9 cellular contexts compared by ENCODE assay signal in genomic region chr2:219029829-219030165, GRCh38. TPM values are rescaled to one million over a fixed set of nuclear protein-coding genes. Genes with fewer than 3 reads are reported as not detected.
DNase-seq lines count a peak whose midpoint lies in the region; ATAC-seq, FAIRE-seq and TF ChIP-seq lines count a peak whose summit lies in the region.
"Had no signal": no experiment of that assay in that cellular context is flagged by ENCODE, and none has a peak within 500 bp of the region (broad histone marks: within the 10 kb centered on the region; RNA-seq: fewer than 3 reads in every experiment).

No MANE protein-coding gene starts in this region.

- H3K9me3 ChIP-seq in astrocyte (ENCODE audit: insufficient read depth, low read depth, low read length), result no peaks in the 10 kb centered on the region
- H3K9me3 ChIP-seq in smooth muscle cell (replicated peaks; ENCODE audit: low read depth), result no peaks in the 10 kb centered on the region

- 50% methylated on average over 9 of the region's 9 CpGs for WGBS in smooth muscle cell (ENCODE audit: low lambda C conversion rate)

- H3K9ac ChIP-seq in astrocyte (ENCODE audit: low read length), result no peak overlapping the region
- no peak overlapping the region for H3K9ac ChIP-seq in smooth muscle cell (ENCODE audit: low read depth)

- H3K79me2 ChIP-seq in astrocyte (ENCODE audit: insufficient read depth, low read length) (no peaks in the 10 kb centered on the region), smooth muscle cell (ENCODE audit: low read depth) (no peaks in the 10 kb centered on the region)

- H3K4me2 ChIP-seq in astrocyte (ENCODE audit: low read length) (no peak overlapping the region), smooth muscle cell (no peak overlapping the region)

- H4K20me1 ChIP-seq in astrocyte (ENCODE audit: insufficient read depth, low read length), result no peaks in the 10 kb centered on the region
- no peaks in the 10 kb centered on the region for H4K20me1 ChIP-seq in smooth muscle cell (ENCODE audit: low read depth)

- H3K27ac Mint-ChIP-seq in astrocyte (ENCODE audit: unreplicated experiment), result no peak overlapping the region

- FAIRE-seq in astrocyte (lab: Jason Lieb, UNC), result peak; percentile 71
- FAIRE-seq: endometrium had no signal

- no peaks in the 10 kb centered on the region for H3K36me3 ChIP-seq in astrocyte (ENCODE audit: insufficient read depth, low read length)
- H3K36me3 ChIP-seq in smooth muscle cell (ENCODE audit: low read depth), result no peaks in the 10 kb centered on the region

- H2AFZ ChIP-seq in astrocyte (ENCODE audit: low read depth, low read length), result no peak overlapping the region
- no peak overlapping the region for H2AFZ ChIP-seq in smooth muscle cell (ENCODE audit: low read depth)

- H3K4me3 ChIP-seq in astrocyte (ENCODE audit: insufficient read depth, low read depth, low read length), result no peak overlapping the region
- no peak overlapping the region for H3K4me3 ChIP-seq in smooth muscle cell

- peak; percentile 74 for TF ChIP-seq CTCF in astrocyte (IDR thresholded peaks at IDR 0.05; ENCODE audit: insufficient read depth, low read depth, low read length)
- TF ChIP-seq CTCF in smooth muscle cell (IDR thresholded peaks at IDR 0.05; ENCODE audit: borderline replicate concordance, insufficient read depth, poor library complexity, severe bottlenecking), result peak; percentile 86

- H3K36me3 Mint-ChIP-seq in astrocyte (ENCODE audit: low read depth, unreplicated experiment), result no peaks in the 10 kb centered on the region

- H3K27me3 Mint-ChIP-seq in astrocyte (ENCODE audit: low read depth, unreplicated experiment), result peaks cover 71% of the 10 kb centered on the region

- no peaks in the 10 kb centered on the region for H3F3A ChIP-seq in smooth muscle cell (ENCODE audit: low read depth)

- no peaks in the 10 kb centered on the region for H3K9me3 Mint-ChIP-seq in astrocyte (ENCODE audit: unreplicated experiment)

- no peak overlapping the region for H3K4me3 Mint-ChIP-seq in astrocyte (ENCODE audit: unreplicated experiment)

- H3K4me1 ChIP-seq in astrocyte (ENCODE audit: insufficient read depth, low read length) (no peaks in the 10 kb centered on the region), smooth muscle cell (ENCODE audit: low read depth) (no peaks in the 10 kb centered on the region)

- ATAC-seq in GM21717 (IDR thresholded peaks at IDR 0.05; ENCODE audit: unreplicated experiment), result no peak

- peak; percentile 76 for DNase-seq in EH (ENCODE audit: low read depth)
- peak; percentile 62 for DNase-seq in HCEC 1CT
- DNase-seq in NCI-H1417 (lab: John Stamatoyannopoulos, UW), result peak; percentile 46 to 84 (median 71)
- DNase-seq in T-helper 9 cell, result peak; percentile 73
- DNase-seq in astrocyte (ENCODE audit: low read depth), result peak; percentile 17
- peak; percentile 63 to 79 for DNase-seq in hippocampal formation (lab: John Stamatoyannopoulos, UW)
- DNase-seq in smooth muscle cell (lab: John Stamatoyannopoulos, UW; ENCODE audit: unreplicated experiment), result peak; percentile 39

- H3K27me3 ChIP-seq in astrocyte (ENCODE audit: insufficient read depth, low read length) (peaks cover 19% of the 10 kb centered on the region), smooth muscle cell (ENCODE audit: low read depth) (peaks cover 42% of the 10 kb centered on the region)

- no peaks in the 10 kb centered on the region for H3K4me1 Mint-ChIP-seq in astrocyte (ENCODE audit: low read depth, unreplicated experiment)

- H3K27ac ChIP-seq in astrocyte (ENCODE audit: low read depth, low read length), result no peak overlapping the region
- H3K27ac ChIP-seq in smooth muscle cell (ENCODE audit: low read depth), result no peak overlapping the region

RNA-seq across cellular contexts. Expression of gene CFAP65, which starts 11.5 kb away (rescaled TPM):
- total RNA-seq in astrocyte, result 0.22 and 0.27 TPM in 2 replicates
- not detected in 2 replicates for total RNA-seq in smooth muscle cell
- polyA plus RNA-seq in smooth muscle cell, result not detected in 2 replicates

RNA-seq across cellular contexts. Expression of gene IHH, which starts 30.9 kb away (rescaled TPM):
- total RNA-seq in astrocyte (not detected in 2 replicates), smooth muscle cell (0.09 TPM in 1 of 2 replicates, not detected in the other)
- polyA plus RNA-seq in smooth muscle cell, result not detected in 2 replicates

RNA-seq across cellular contexts. Expression of gene CRYBA2, which starts 36.6 kb away (rescaled TPM):
- total RNA-seq in astrocyte, result not detected in 2 replicates
- not detected in 2 replicates for total RNA-seq in smooth muscle cell
- polyA plus RNA-seq in smooth muscle cell, result not detected in 2 replicates

RNA-seq across cellular contexts. Expression of gene FEV, which starts 44.8 kb away (rescaled TPM):
- not detected in 2 replicates for total RNA-seq in astrocyte
- not detected in 2 replicates for total RNA-seq in smooth muscle cell
- not detected in 2 replicates for polyA plus RNA-seq in smooth muscle cell

Comparison
In these comparisons a context has a peak if more than half of its experiments do, and no peak if none do; other contexts are left out.
1. DNase-seq: peak in every context shown above with its lines; median percentile 76 in EH; 73 in T-helper 9 cell; 71 in NCI-H1417; 71 in hippocampal formation; 62 in HCEC 1CT; 39 in smooth muscle cell; 17 in astrocyte.